Comparison of ENCODE assay signal across 14 cellular contexts in the genomic region with DNA sequence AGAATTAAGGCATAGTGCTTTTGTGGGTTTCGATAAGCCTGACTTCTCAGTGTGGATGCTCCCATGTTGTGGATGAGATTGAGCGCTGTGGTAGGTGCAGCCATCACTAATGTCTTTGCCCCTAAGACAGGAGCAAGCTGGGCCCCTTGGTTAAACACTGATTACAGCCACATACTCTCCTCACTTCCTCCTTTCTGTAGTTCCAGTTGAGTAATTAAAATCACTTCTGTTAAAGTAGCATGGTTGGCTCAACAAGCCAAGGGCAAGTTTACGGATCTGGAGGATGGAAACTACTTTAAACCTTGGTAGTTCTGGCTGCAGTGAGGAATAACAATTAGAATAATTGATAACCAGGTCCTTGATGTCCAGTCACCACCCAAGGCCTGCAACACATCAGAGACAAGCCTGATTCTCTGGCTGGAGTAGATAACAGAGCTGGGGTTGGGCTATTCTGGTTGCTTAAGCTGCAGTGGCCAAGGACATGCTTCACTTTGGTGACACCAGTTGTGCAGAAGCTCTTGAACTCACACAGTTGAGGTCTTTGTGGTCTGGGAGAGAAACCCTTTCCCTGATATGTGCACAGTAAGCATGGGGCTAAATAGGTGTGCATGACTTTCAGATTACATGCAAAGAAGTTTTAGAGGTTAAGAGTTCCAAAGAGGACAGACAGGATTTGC.
DNase-seq lines count a peak whose midpoint lies in the region; ATAC-seq, FAIRE-seq and TF ChIP-seq lines count a peak whose summit lies in the region.
"Had no signal": no experiment of that assay in that cellular context is flagged by ENCODE, and none has a peak within 500 bp of the region (broad histone marks: within the 10 kb centered on the region; RNA-seq: fewer than 3 reads in every experiment).

No MANE protein-coding gene starts in this region.

- ATAC-seq in GM21360 (IDR thresholded peaks at IDR 0.05; ENCODE audit: unreplicated experiment): peak; percentile 52
- ATAC-seq in HG03060 (IDR thresholded peaks at IDR 0.05; ENCODE audit: low read depth, unreplicated experiment): peak; percentile 31
- ATAC-seq: left lung had no signal

- FAIRE-seq in GM12892 (lab: Jason Lieb, UNC): peak; percentile 79

- DNase-seq in GM12892 (ENCODE audit: insufficient read length) (no peak), NOMO-1 treated with DMSO at 0.1 percent for 48 hours (lab: John Stamatoyannopoulos, UW; ENCODE audit: unreplicated experiment) (peak; percentile 86), BE2C (no peak), NCI-H446 (lab: John Stamatoyannopoulos, UW) (no peak)
- no peak for DNase-seq in activated effector memory CD4-positive, alpha-beta T cell treated with Interleukin-2 at 50 U/mL for 16 hours
- DNase-seq in effector memory CD4-positive, alpha-beta T cell: no peak
- DNase-seq: activated T-cell treated with anti-CD3 and anti-CD28 coated beads, Interleukin-2, amount 50 U/mL, for 1 hour; left lung; ovary; stimulated activated CD4-positive, alpha-beta T cell treated with anti-CD3 and anti-CD28 coated beads, Interleukin-2, amount 100 ng/mL, for 48 hours had no signal

- no peak overlapping the region for H3K4me3 ChIP-seq in BE2C (ENCODE audit: low read depth, low read length)
- no peak overlapping the region for H3K4me3 ChIP-seq in effector memory CD4-positive, alpha-beta T cell (ENCODE audit: insufficient read depth, low read depth, low read length, poor library complexity, severe bottlenecking)
- H3K4me3 ChIP-seq: left lung, MG63, ovary, suprapubic skin had no signal

- no peak for TF ChIP-seq POLR2A in GM12892 (IDR thresholded peaks at IDR 0.05; ENCODE audit: low read depth, low read length)

- no peak overlapping the region for H3K27ac ChIP-seq in effector memory CD4-positive, alpha-beta T cell (ENCODE audit: insufficient read depth, low read length, poor library complexity, severe bottlenecking)
- H3K27ac ChIP-seq: left lung, ovary, suprapubic skin had no signal

- H3K27me3 ChIP-seq in BE2C: no peaks in the 10 kb centered on the region
- no peaks in the 10 kb centered on the region for H3K27me3 ChIP-seq in effector memory CD4-positive, alpha-beta T cell (replicated peaks; ENCODE audit: control insufficient read depth, insufficient read depth, low read length, poor library complexity, severe bottlenecking)
- H3K27me3 ChIP-seq: left lung, MG63, ovary, suprapubic skin had no signal

- no peaks in the 10 kb centered on the region for H3K4me1 ChIP-seq in BE2C
- H3K4me1 ChIP-seq in effector memory CD4-positive, alpha-beta T cell (ENCODE audit: control insufficient read depth, insufficient read depth, low read length, poor library complexity, severe bottlenecking): no peaks in the 10 kb centered on the region
- H3K4me1 ChIP-seq: left lung, suprapubic skin had no signal

- H3K36me3 ChIP-seq in BE2C: no peaks in the 10 kb centered on the region
- H3K36me3 ChIP-seq in effector memory CD4-positive, alpha-beta T cell (ENCODE audit: control insufficient read depth, insufficient read depth, low read length): no peaks in the 10 kb centered on the region
- H3K36me3 ChIP-seq: left lung, ovary, suprapubic skin had no signal

- TF ChIP-seq CTCF in BE2C (IDR thresholded peaks at IDR 0.05; ENCODE audit: low read depth, low read length): no peak

- no peaks in the 10 kb centered on the region for H3K9me3 ChIP-seq in BE2C
- H3K9me3 ChIP-seq in effector memory CD4-positive, alpha-beta T cell (ENCODE audit: control insufficient read depth, low read length): no peaks in the 10 kb centered on the region
- H3K9me3 ChIP-seq: left lung, MG63, ovary, suprapubic skin had no signal
